In genomic region chr14:102969060-102969791, GRCh38 we compare ENCODE assay signal across 20 cellular contexts. TPM values are rescaled to one million over a fixed set of nuclear protein-coding genes. Genes with fewer than 3 reads are reported as not detected.
DNase-seq lines count a peak whose midpoint lies in the region; ATAC-seq and TF ChIP-seq lines count a peak whose summit lies in the region.
"Had no signal": no experiment of that assay in that cellular context is flagged by ENCODE, and none has a peak within 500 bp of the region (broad histone marks: within the 10 kb centered on the region; RNA-seq: fewer than 3 reads in every experiment).

No MANE protein-coding gene starts in this region.

- CTCF ChIA-PET in HEK293 (lab: Yijun Ruan, JAX), result no interaction called here

- DNase-seq in cerebellum (ENCODE audit: low spot score) (peak; percentile 61), neuronal stem cell (ENCODE audit: low spot score) (no peak), aorta (peak; percentile 22 to 63), NCI-H1092 (lab: John Stamatoyannopoulos, UW) (no peak), NCI-H2196 treated with DMSO at 0.1 percent for 48 hours (lab: John Stamatoyannopoulos, UW; ENCODE audit: unreplicated experiment) (no peak), iPS-NIHi7 (ENCODE audit: extremely low spot score) (no peak)
- DNase-seq: AML-193; CD4-positive, CD25-positive, alpha-beta regulatory T cell; COR-L47; DMS 273 treated with DMSO at 0.1 percent for 48 hours; DND-41; KG1; MV-4-11; NCI-H1417 treated with DMSO at 0.1 percent for 48 hours; NCI-H187 treated with DMSO at 0.1 percent for 48 hours; NCI-H226; NCI-H524 treated with DMSO at 0.1 percent for 48 hours; PC-3; RPMI8226 had no signal

- H3K18ac ChIP-seq in neuronal stem cell (ENCODE audit: low read length), result no peak overlapping the region

- peak overlapping the region; percentile 8 for H3K23ac ChIP-seq in neuronal stem cell (ENCODE audit: low read depth, low read length, poor library complexity)

- H2AK5ac ChIP-seq in neuronal stem cell (ENCODE audit: low read depth, low read length), result peak overlapping the region; percentile 32

- H3K4me2 ChIP-seq in neuronal stem cell (ENCODE audit: insufficient read depth, low read length, poor library complexity, severe bottlenecking), result no peak overlapping the region

- WGBS in neuronal stem cell (ENCODE audit: extremely low coverage in 2 of 2, insufficient read length in 2 of 2, insufficient replicate concordance in 1 of 2), 2 donors, result no CpG with 5 or more reads among the region's 26 CpGs
- WGBS in aorta, 2 donors, result 92 to 94% methylated on average over 20 to 26 of the region's 26 CpGs

- H3K36me3 ChIP-seq in HEK293 (ENCODE audit: control insufficient read depth in 2 of 2, insufficient read depth in 1 of 2, low read length in 2 of 2) (peaks cover 22 to 92% of the 10 kb centered on the region in 2 experiments), neuronal stem cell (replicated peaks in 1 of 2; ENCODE audit: control insufficient read depth in 2 of 2, insufficient read depth in 2 of 2, low read length in 2 of 2) (peaks cover 44 to 96% of the 10 kb centered on the region in 2 donors), aorta (ENCODE audit: control insufficient read depth in 1 of 2, insufficient read depth in 2 of 2, low read length in 1 of 2) (peaks cover under 1 to 28% of the 10 kb centered on the region in 2 donors)

- no peak for TF ChIP-seq CTCF in HEK293 (tag by site-specific recombination; IDR thresholded peaks at IDR 0.05)

- ATAC-seq in aorta (ENCODE audit: low FRiP score), result peak; percentile 27
- ATAC-seq: PC-3 had no signal

- H3K9me3 ChIP-seq in HEK293 (ENCODE audit: control insufficient read depth, insufficient read depth, low read depth, low read length) (no peaks in the 10 kb centered on the region), neuronal stem cell (replicated peaks in 1 of 2; ENCODE audit: control insufficient read depth in 2 of 2, insufficient read depth in 1 of 2, low read depth in 1 of 2, low read length in 2 of 2) (no peaks in the 10 kb centered on the region), aorta (ENCODE audit: control insufficient read depth, low read length) (no peaks in the 10 kb centered on the region)

- H3K4me1 ChIP-seq in HEK293 (ENCODE audit: control insufficient read depth, insufficient read depth, low read length) (no peaks in the 10 kb centered on the region), neuronal stem cell (ENCODE audit: control insufficient read depth in 2 of 2, insufficient read depth in 1 of 2, low read depth in 1 of 2, low read length in 2 of 2) (no peaks in the 10 kb centered on the region), aorta (ENCODE audit: control insufficient read depth in 1 of 2, insufficient read depth in 2 of 2, low read length in 2 of 2) (no peaks in the 10 kb centered on the region)

- H2BK12ac ChIP-seq in neuronal stem cell (ENCODE audit: low read length), result no peak overlapping the region

- H4K8ac ChIP-seq in neuronal stem cell (ENCODE audit: low read depth, low read length), result peak overlapping the region; percentile 25

- no peak overlapping the region for H3K27ac ChIP-seq in HEK293 (ENCODE audit: extremely low read depth, low read depth, low read length)
- H3K27ac ChIP-seq in neuronal stem cell (replicated peaks; ENCODE audit: low read length), result no peak overlapping the region
- H3K27ac ChIP-seq in aorta (ENCODE audit: low read depth in 1 of 2, low read length in 2 of 2), result no peak overlapping the region

- H3K4me3 ChIP-seq in HEK293 (ENCODE audit: low read depth, low read length) (no peak overlapping the region), neuronal stem cell (ENCODE audit: low read length in 2 of 2) (no peak overlapping the region), aorta (ENCODE audit: low read length in 2 of 2) (no peak overlapping the region)

- no peak overlapping the region for H2AFZ ChIP-seq in neuronal stem cell (ENCODE audit: low read length)

- peaks cover 6% of the 10 kb centered on the region for H3K79me1 ChIP-seq in neuronal stem cell (ENCODE audit: low read depth, low read length)

- POLR2A ChIA-PET in HEK293 (lab: Yijun Ruan, JAX), result no interaction called here

- H3K9ac ChIP-seq in neuronal stem cell (ENCODE audit: low read depth, low read length, poor library complexity), result peak overlapping the region; percentile 35

- H3K14ac ChIP-seq in neuronal stem cell (ENCODE audit: low read length), result no peak overlapping the region

- H3K27me3 ChIP-seq in neuronal stem cell (ENCODE audit: control insufficient read depth in 3 of 3, insufficient read depth in 3 of 3, low read depth in 1 of 3, low read length in 3 of 3), result no peaks in the 10 kb centered on the region
- no peaks in the 10 kb centered on the region for H3K27me3 ChIP-seq in aorta (ENCODE audit: control insufficient read depth in 1 of 2, insufficient read depth in 2 of 2, low read length in 1 of 2)

- intact Hi-C loops in aorta (cut with DNase I), result no loop called here

- no peak overlapping the region for H2BK15ac ChIP-seq in neuronal stem cell (ENCODE audit: low read length)

- no peak overlapping the region for H2BK120ac ChIP-seq in neuronal stem cell (ENCODE audit: low read depth, low read length)

- no peak overlapping the region for H4K91ac ChIP-seq in neuronal stem cell (ENCODE audit: low read depth, low read length, poor library complexity)

- no peak overlapping the region for H3K4ac ChIP-seq in neuronal stem cell (ENCODE audit: low read length)

- H2BK5ac ChIP-seq in neuronal stem cell (ENCODE audit: low read length), result peak overlapping the region; percentile 80

TF ChIP-seq in HEK293, 187 proteins besides CTCF, POLR2A, EP300 and RAD21:
- TF ChIP-seq ZNF362 (tag by site-specific recombination; IDR thresholded peaks at IDR 0.05) (no peak), ZNF600 (tag by site-specific recombination; IDR thresholded peaks at IDR 0.05) (peak; percentile 32; the same call in 1 of the 2 replicates)

RNA-seq across cellular contexts. Expression of gene AMN, which starts 46.8 kb away (rescaled TPM):
- total RNA-seq in cerebellum (0.73 TPM), aorta (under 1 TPM; 0.16 to 0.48 TPM)
- 0.46 TPM for polyA plus RNA-seq in neuronal stem cell (2013, experiment 1 of 2)
- 0.28 TPM for polyA plus RNA-seq in neuronal stem cell (2013, experiment 2 of 2)
- 1 to 10 TPM in 1 of 2 donors, under 1 TPM in 1; 0.20 to 8.8 TPM for polyA plus RNA-seq in aorta
- total RNA-seq: PC-3 had no signal

Comparison
In these comparisons a context has a peak if more than half of its experiments do, and no peak if none do; other contexts are left out.
1. DNase-seq: peak in cerebellum (single experiment) and aorta (2 of 2); none in neuronal stem cell (single experiment), NCI-H1092 (single experiment), NCI-H2196 treated with DMSO at 0.1 percent for 48 hours (single experiment) and iPS-NIHi7 (single experiment).